In genomic region chr20:49937023-49937929, GRCh38 we compare ENCODE assay signal across 7 cellular contexts. TPM values are rescaled to one million over a fixed set of nuclear protein-coding genes. Genes with fewer than 3 reads are reported as not detected.
DNase-seq lines count a peak whose midpoint lies in the region; TF ChIP-seq lines count a peak whose summit lies in the region.

No MANE protein-coding gene starts in this region.

- peak overlapping the region; percentile 90 for H3K4me3 Mint-ChIP-seq in activated T-helper 2 cell treated with anti-CD3 and anti-CD28 coated beads, Interferon-gamma antibody, Interleukin-2, Interleukin-4, amounts not matched to agents 10 μg/mL and 5 μg/mL and 100 μg/mL, durations not matched to agents 14 hours and 24 hours and 36 hours (ENCODE audit: low read depth)

- peaks cover 29% of the 10 kb centered on the region for H3K36me3 Mint-ChIP-seq in activated T-helper 2 cell treated with anti-CD3 and anti-CD28 coated beads, Interferon-gamma antibody, Interleukin-2, Interleukin-4, amounts not matched to agents 10 μg/mL and 5 μg/mL and 100 μg/mL, durations not matched to agents 14 hours and 24 hours and 36 hours (ENCODE audit: low read depth)

- H3K36me3 ChIP-seq in subcutaneous abdominal adipose tissue (ENCODE audit: control insufficient read depth in 5 of 5, insufficient read depth in 5 of 5, low read length in 5 of 5): peaks cover 4 to 18% (median 12%) of the 10 kb centered on the region in 5 donors

- H3K9me3 Mint-ChIP-seq in activated T-helper 2 cell treated with anti-CD3 and anti-CD28 coated beads, Interferon-gamma antibody, Interleukin-2, Interleukin-4, amounts not matched to agents 10 μg/mL and 5 μg/mL and 100 μg/mL, durations not matched to agents 14 hours and 24 hours and 36 hours: no peaks in the 10 kb centered on the region

- H3K27ac ChIP-seq in HL-60 (replicated peaks) (peak overlapping the region; percentile 88), subcutaneous abdominal adipose tissue (ENCODE audit: low read depth, low read length) (peak overlapping the region; percentile 58)

- no peaks in the 10 kb centered on the region for H3K27me3 Mint-ChIP-seq in activated T-helper 2 cell treated with anti-CD3 and anti-CD28 coated beads, Interferon-gamma antibody, Interleukin-2, Interleukin-4, amounts not matched to agents 10 μg/mL and 5 μg/mL and 100 μg/mL, durations not matched to agents 14 hours and 24 hours and 36 hours (ENCODE audit: low read depth)

- H3K27ac Mint-ChIP-seq in activated T-helper 2 cell treated with anti-CD3 and anti-CD28 coated beads, Interferon-gamma antibody, Interleukin-2, Interleukin-4, amounts not matched to agents 10 μg/mL and 5 μg/mL and 100 μg/mL, durations not matched to agents 14 hours and 24 hours and 36 hours: peak overlapping the region; percentile 67

- TF ChIP-seq CTCF in GM12875 (IDR thresholded peaks at IDR 0.05; ENCODE audit: borderline replicate concordance, insufficient read depth, low read depth, low read length) (no peak), HL-60 (IDR thresholded peaks at IDR 0.05; ENCODE audit: insufficient read depth, low read length) (no peak)

- H3K27me3 ChIP-seq in HL-60 (ENCODE audit: insufficient read depth, poor library complexity, severe bottlenecking): no peaks in the 10 kb centered on the region
- H3K27me3 ChIP-seq in subcutaneous abdominal adipose tissue (ENCODE audit: control insufficient read depth in 5 of 5, insufficient read depth in 4 of 5, low read length in 5 of 5): no peaks in the 10 kb centered on the region

- intact Hi-C loops in activated T-helper 2 cell treated with anti-CD3 and anti-CD28 coated beads, Interferon-gamma antibody, Interleukin-2, Interleukin-4, amounts not matched to agents 10 μg/mL and 5 μg/mL and 100 μg/mL, durations not matched to agents 14 hours and 24 hours and 36 hours (cut with micrococcal nuclease): loop anchor here (2.0 to 5.0 kb wide), 2 partner anchors 22 to 400 kb away; partner anchors contain the start of gene SPATA2

- peaks cover 8 to 49% (median 41%) of the 10 kb centered on the region in 5 donors for H3K4me1 ChIP-seq in subcutaneous abdominal adipose tissue (ENCODE audit: control insufficient read depth in 5 of 5, insufficient read depth in 5 of 5, low read length in 5 of 5)

- DNase-seq in HL-60 (ENCODE audit: low read depth in 1 of 2, low spot score in 1 of 2): peak; percentile 66 to 73
- no peak for DNase-seq in activated T-helper 2 cell treated with anti-CD3 and anti-CD28 coated beads, Interferon-gamma antibody, Interleukin-2, Interleukin-4, amounts not matched to agents 10 μg/mL and 5 μg/mL and 100 μg/mL, durations not matched to agents 14 hours and 24 hours and 36 hours (ENCODE audit: low spot score)
- DNase-seq in islet precursor cell: peak; percentile 63
- DNase-seq in DMS153 (lab: John Stamatoyannopoulos, UW): no peak
- no peak for DNase-seq in stimulated activated CD4-positive, alpha-beta T cell treated with anti-CD3 and anti-CD28 coated beads, Interleukin-4, amount 100 ng/mL, for 1 hour

- no peaks in the 10 kb centered on the region for H3K9me3 ChIP-seq in subcutaneous abdominal adipose tissue (ENCODE audit: control insufficient read depth in 5 of 5, low read length in 5 of 5)

- H3K4me3 ChIP-seq in GM12875 (ENCODE audit: low read depth, low read length) (peak overlapping the region; percentile 97), HL-60 (replicated peaks; ENCODE audit: insufficient read depth, low read length) (peak overlapping the region; percentile 93), subcutaneous abdominal adipose tissue (ENCODE audit: low read depth in 1 of 5, low read length in 5 of 5) (peak overlapping the region; percentile 83 to 94 (median 91))

- H3K4me1 Mint-ChIP-seq in activated T-helper 2 cell treated with anti-CD3 and anti-CD28 coated beads, Interferon-gamma antibody, Interleukin-2, Interleukin-4, amounts not matched to agents 10 μg/mL and 5 μg/mL and 100 μg/mL, durations not matched to agents 14 hours and 24 hours and 36 hours (ENCODE audit: low read depth): peaks cover 36% of the 10 kb centered on the region

- peak overlapping the region; percentile 73 to 94 (median 91) for H3K9ac ChIP-seq in subcutaneous abdominal adipose tissue (ENCODE audit: low read length in 5 of 5)

RNA-seq across cellular contexts. Expression of gene RNF114, which starts 1.1 kb away (rescaled TPM):
- 64.0 and 67.6 TPM in 2 replicates for total RNA-seq in activated T-helper 2 cell treated with anti-CD3 and anti-CD28 coated beads, Interferon-gamma antibody, Interleukin-2, Interleukin-4, amounts not matched to agents 10 μg/mL and 5 μg/mL and 100 μg/mL, durations not matched to agents 14 hours and 24 hours and 36 hours

RNA-seq across cellular contexts. Expression of gene SPATA2, which starts 21.9 kb away (rescaled TPM):
- total RNA-seq in activated T-helper 2 cell treated with anti-CD3 and anti-CD28 coated beads, Interferon-gamma antibody, Interleukin-2, Interleukin-4, amounts not matched to agents 10 μg/mL and 5 μg/mL and 100 μg/mL, durations not matched to agents 14 hours and 24 hours and 36 hours: 8.3 and 8.5 TPM in 2 replicates

RNA-seq across cellular contexts. Expression of gene SNAI1, which starts 45.5 kb away (rescaled TPM):
- 1.3 and 1.6 TPM in 2 replicates for total RNA-seq in activated T-helper 2 cell treated with anti-CD3 and anti-CD28 coated beads, Interferon-gamma antibody, Interleukin-2, Interleukin-4, amounts not matched to agents 10 μg/mL and 5 μg/mL and 100 μg/mL, durations not matched to agents 14 hours and 24 hours and 36 hours

Comparison
In these comparisons a context has a peak if more than half of its experiments do, and no peak if none do; other contexts are left out.
1. DNase-seq: peak in HL-60 (2 of 2) and islet precursor cell (single experiment); none in activated T-helper 2 cell treated with anti-CD3 and anti-CD28 coated beads, Interferon-gamma antibody, Interleukin-2, Interleukin-4, amounts not matched to agents 10 μg/mL and 5 μg/mL and 100 μg/mL, durations not matched to agents 14 hours and 24 hours and 36 hours (single experiment), DMS153 (single experiment) and stimulated activated CD4-positive, alpha-beta T cell treated with anti-CD3 and anti-CD28 coated beads, Interleukin-4, amount 100 ng/mL, for 1 hour (single experiment).
2. Peak in every context shown above with its lines, with median percentiles within 50 percentile points of each other: H3K4me3 ChIP-seq.